Comparison of ENCODE assay signal across 24 cellular contexts in the genomic region with DNA sequence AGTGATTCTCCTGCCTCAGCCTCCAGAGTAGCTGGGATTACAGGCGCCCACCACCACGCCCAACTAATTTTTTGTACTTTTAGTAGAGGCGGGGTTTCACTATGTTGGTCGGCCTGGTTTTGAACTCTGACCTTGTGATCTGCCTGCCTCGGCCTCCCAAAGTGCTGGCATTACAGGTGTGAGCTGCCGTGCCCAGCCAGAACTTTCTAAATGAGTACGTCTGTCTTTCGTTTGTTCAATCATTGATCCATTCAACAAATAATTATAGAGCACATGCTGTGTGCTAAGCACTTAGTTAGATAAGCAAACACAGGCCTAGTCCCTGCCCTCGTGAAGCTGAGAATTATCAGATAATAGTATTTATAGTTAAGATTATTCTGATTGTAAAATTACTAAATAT.
"Had no signal": no experiment of that assay in that cellular context is flagged by ENCODE, and none has a peak within 500 bp of the region (broad histone marks: within the 10 kb centered on the region; RNA-seq: fewer than 3 reads in every experiment).

No MANE protein-coding gene starts in this region.

- H3K36me3 ChIP-seq: breast epithelium, gastrocnemius medialis, thoracic aorta had no signal

- H3K9me3 ChIP-seq: breast epithelium, esophagus squamous epithelium, gastrocnemius medialis, left ventricle myocardium inferior, spleen, thoracic aorta, upper lobe of left lung had no signal

- H3K4me1 ChIP-seq: breast epithelium had no signal

- H3K27ac ChIP-seq: breast epithelium, coronary artery, esophagus squamous epithelium, gastrocnemius medialis, left ventricle myocardium inferior, spleen, thoracic aorta, upper lobe of left lung had no signal

- H3K4me3 ChIP-seq: breast epithelium, coronary artery, esophagus squamous epithelium, gastrocnemius medialis, left ventricle myocardium inferior, spleen, thoracic aorta, upper lobe of left lung had no signal

- DNase-seq: activated CD4-positive, alpha-beta T cell treated with anti-CD3 and anti-CD28 coated beads for 4 hours; activated CD4-positive, alpha-beta T cell treated with anti-CD3 and anti-CD28 coated beads, Interleukin-2, amount 50 U/mL, for 48 hours; activated CD4-positive, CD25-positive, alpha-beta regulatory T cell; activated naive CD4-positive, alpha-beta T cell treated with anti-CD3 and anti-CD28 coated beads for 36 hours; activated naive CD8-positive, alpha-beta T cell treated with anti-CD3 and anti-CD28 coated beads, Interleukin-2, amount 10 ng/mL, durations not matched to agents 7 days and 5 days; activated T-cell treated with anti-CD3 and anti-CD28 coated beads, Interleukin-2, amount 50 U/mL, for 48 hours; amniotic stem cell; esophagus squamous epithelium; gastrocnemius medialis; hippocampal formation; kidney glomerular epithelial cell; left ventricle myocardium inferior; mammary epithelial cell; midbrain; natural killer cell; retina; spleen; stimulated activated CD4-positive, alpha-beta T cell treated with anti-CD3 and anti-CD28 coated beads, Interleukin-4, amount 100 ng/mL, for 24 hours; stimulated activated naive CD4-positive, alpha-beta T cell treated with Interleukin-2 at 50 U/mL for 16 hours; T1000; upper lobe of left lung had no signal

- ATAC-seq: gastrocnemius medialis, natural killer cell had no signal

- H3K27me3 ChIP-seq: breast epithelium, esophagus squamous epithelium, gastrocnemius medialis, spleen, upper lobe of left lung had no signal
